Comparison of ENCODE assay signal across 18 cellular contexts in the genomic region with DNA sequence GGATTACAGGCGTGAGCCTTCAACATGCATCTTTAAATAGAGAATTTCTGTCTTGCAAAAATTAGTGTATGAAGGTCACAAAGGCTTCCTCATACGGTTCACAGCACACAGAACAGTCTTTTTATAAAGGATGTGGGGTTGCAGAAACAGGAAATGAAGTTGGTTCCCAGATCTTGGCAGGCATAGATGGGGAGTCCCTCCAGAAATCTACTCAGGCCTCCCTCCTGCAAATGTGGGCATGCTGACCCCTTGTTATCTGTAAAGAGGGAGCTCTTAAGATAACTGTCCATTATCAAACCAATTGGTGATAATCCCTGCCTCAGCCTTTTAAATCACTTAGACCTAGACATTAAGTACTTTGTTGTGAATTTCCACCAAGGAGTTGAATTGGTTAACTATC. TPM values are rescaled to one million over a fixed set of nuclear protein-coding genes. Genes with fewer than 3 reads are reported as not detected.
DNase-seq lines count a peak whose midpoint lies in the region; ATAC-seq and TF ChIP-seq lines count a peak whose summit lies in the region.
"Had no signal": no experiment of that assay in that cellular context is flagged by ENCODE, and none has a peak within 500 bp of the region (broad histone marks: within the 10 kb centered on the region; RNA-seq: fewer than 3 reads in every experiment).

No MANE protein-coding gene starts in this region.

- peak overlapping the region; percentile 43 for H3K27ac ChIP-seq in thymus (ENCODE audit: low read depth)
- no peak overlapping the region for H3K27ac ChIP-seq in lower lobe of right lung
- H3K27ac ChIP-seq: RWPE1 had no signal

- H3K9me3 ChIP-seq in thymus (ENCODE audit: control insufficient read depth) (no peaks in the 10 kb centered on the region), lower lobe of right lung (no peaks in the 10 kb centered on the region)
- H3K9me3 ChIP-seq: MG63 had no signal

- no peaks in the 10 kb centered on the region for H3K4me1 ChIP-seq in thymus (ENCODE audit: control insufficient read depth, insufficient read depth, low read length)
- peaks cover 15% of the 10 kb centered on the region for H3K4me1 ChIP-seq in lower lobe of right lung

- intact Hi-C loops in Right ventricle myocardium superior (cut with DNase I), result no loop called here
- intact Hi-C loops in Right ventricle myocardium inferior (cut with DNase I), result loop anchor here (10.0 kb wide), 1 partner anchor 272 kb away; no protein-coding TSS in a partner anchor
- intact Hi-C loops in lower lobe of right lung (cut with DNase I), result no loop called here

- WGBS in thymus, result 17% methylated on average over 2 of the region's 2 CpGs

- no peak overlapping the region for H3K4me3 ChIP-seq in NB4 (ENCODE audit: low read depth, low read length)
- H3K4me3 ChIP-seq in thymus (ENCODE audit: low read length), result no peak overlapping the region
- H3K4me3 ChIP-seq in lower lobe of right lung, result no peak overlapping the region
- H3K4me3 ChIP-seq: MG63 had no signal

- no peak for TF ChIP-seq POLR2A in NB4 (IDR thresholded peaks at IDR 0.05; ENCODE audit: extremely low read depth, insufficient read length)

- TF ChIP-seq CTCF in NB4 (IDR thresholded peaks at IDR 0.05; ENCODE audit: low read depth, low read length), result no peak
- TF ChIP-seq CTCF in lower lobe of right lung (IDR thresholded peaks at IDR 0.05), result no peak

- peak; percentile 43 for ATAC-seq in Right ventricle myocardium superior (ENCODE audit: poor library complexity)
- no peak for ATAC-seq in Right ventricle myocardium inferior
- ATAC-seq in HG03045 (IDR thresholded peaks at IDR 0.05; ENCODE audit: unreplicated experiment), result no peak
- no peak for ATAC-seq in lower lobe of right lung
- ATAC-seq: stimulated activated naive CD8-positive, alpha-beta T cell treated with anti-CD3 and anti-CD28 coated beads, Interleukin-15, amount 100 ng/mL, for 72 hours had no signal

- DNase-seq in Right ventricle myocardium superior (no peak), Right ventricle myocardium inferior (ENCODE audit: missing footprints) (no peak), NB4 (ENCODE audit: low read depth) (peak; percentile 71), amniotic epithelial cell (ENCODE audit: low read depth) (peak; percentile 29), lower lobe of right lung (no peak), NCI-H1092 (lab: John Stamatoyannopoulos, UW) (no peak)
- DNase-seq: activated CD4-positive, alpha-beta T cell treated with anti-CD3 and anti-CD28 coated beads for 48 hours; activated naive CD8-positive, alpha-beta T cell treated with anti-CD3 and anti-CD28 coated beads for 36 hours; caudate nucleus; DMS153; GOT3; MG63; NCI-H748 treated with DMSO at 0.1 percent for 48 hours; stimulated activated CD4-positive, alpha-beta T cell treated with anti-CD3 and anti-CD28 coated beads, Interleukin-15, amount 100 ng/mL, for 24 hours; stimulated activated naive CD8-positive, alpha-beta T cell treated with anti-CD3 and anti-CD28 coated beads, Interleukin-15, amount 100 ng/mL, for 72 hours had no signal

- no peaks in the 10 kb centered on the region for H3K36me3 ChIP-seq in thymus (ENCODE audit: control insufficient read depth, insufficient read depth)
- H3K36me3 ChIP-seq in lower lobe of right lung, result no peaks in the 10 kb centered on the region
- H3K36me3 ChIP-seq: MG63 had no signal

- H3K27me3 ChIP-seq in thymus (ENCODE audit: control insufficient read depth, insufficient read depth) (no peaks in the 10 kb centered on the region), lower lobe of right lung (ENCODE audit: low read depth) (no peaks in the 10 kb centered on the region)
- H3K27me3 ChIP-seq: MG63 had no signal

RNA-seq across cellular contexts. Expression of a gene that starts 9.4 kb away (rescaled TPM):
- total RNA-seq in Right ventricle myocardium superior (2.2 TPM), Right ventricle myocardium inferior (4.6 TPM), lower lobe of right lung (5.5 TPM)
- polyA plus RNA-seq in thymus, result 1.9 TPM

RNA-seq across cellular contexts. Expression of a gene that starts 45.4 kb away (rescaled TPM):
- total RNA-seq in Right ventricle myocardium superior (39.4 TPM), Right ventricle myocardium inferior (47.6 TPM), lower lobe of right lung (265 TPM)
- polyA plus RNA-seq in thymus, result 144 TPM

Comparison
In these comparisons a context has a peak if more than half of its experiments do, and no peak if none do; other contexts are left out.
1. DNase-seq: peak in NB4 (single experiment) and amniotic epithelial cell (single experiment); none in Right ventricle myocardium superior (single experiment), Right ventricle myocardium inferior (single experiment), lower lobe of right lung (single experiment) and NCI-H1092 (single experiment).